Comparison of ENCODE assay signal across 9 cellular contexts in the genomic region with DNA sequence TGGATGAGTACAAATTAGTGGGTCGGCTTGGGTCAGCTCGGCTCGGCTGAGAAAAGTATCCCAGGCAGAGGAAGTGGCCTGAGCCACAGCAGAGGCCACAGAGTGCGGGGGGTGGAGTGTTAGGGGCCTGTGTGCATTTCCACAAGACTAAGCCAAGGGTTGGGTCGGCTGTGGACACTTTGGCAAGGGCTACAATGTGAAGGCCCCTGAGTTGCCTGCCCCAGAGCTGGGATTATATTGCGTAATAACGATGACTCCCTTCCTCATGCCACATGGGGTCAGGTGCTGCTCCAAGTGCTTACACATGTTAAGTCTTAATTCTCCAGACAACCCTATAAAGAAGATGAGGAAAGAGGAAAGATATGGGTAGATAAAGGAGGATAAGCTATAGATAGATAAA. TPM values are rescaled to one million over a fixed set of nuclear protein-coding genes. Genes with fewer than 3 reads are reported as not detected.
DNase-seq lines count a peak whose midpoint lies in the region; ATAC-seq and TF ChIP-seq lines count a peak whose summit lies in the region.
"Had no signal": no experiment of that assay in that cellular context is flagged by ENCODE, and none has a peak within 500 bp of the region (broad histone marks: within the 10 kb centered on the region; RNA-seq: fewer than 3 reads in every experiment).

No MANE protein-coding gene starts in this region.

- no peak overlapping the region for H3K9ac ChIP-seq in skeletal muscle satellite cell (ENCODE audit: low read depth, low read length)

- no peak overlapping the region for H3K27ac Mint-ChIP-seq in glutamatergic neuron (ENCODE audit: unreplicated experiment)

- no peak for ATAC-seq in HG02623 (IDR thresholded peaks at IDR 0.05; ENCODE audit: unreplicated experiment)

- H3K36me3 ChIP-seq in skeletal muscle satellite cell (ENCODE audit: insufficient read depth, low read length) = no peaks in the 10 kb centered on the region

- H3K4me3 ChIP-seq in fibroblast of pulmonary artery (replicated peaks; ENCODE audit: low read depth, low read length) (no peak overlapping the region), skeletal muscle satellite cell (ENCODE audit: low read length) (no peak overlapping the region)

- H3K4me1 ChIP-seq in skeletal muscle satellite cell (ENCODE audit: control insufficient read depth, insufficient read depth, low read length) = peaks cover 29% of the 10 kb centered on the region

- no peak overlapping the region for H3K27ac ChIP-seq in caudate nucleus (ENCODE audit: low read depth, low read length)

- no peak for TF ChIP-seq CTCF in fibroblast of pulmonary artery (IDR thresholded peaks at IDR 0.05; ENCODE audit: low read length, missing control alignments)
- no peak for TF ChIP-seq CTCF in glutamatergic neuron (IDR thresholded peaks at IDR 0.05; ENCODE audit: partially characterized antibody, unreplicated experiment)

- peaks cover 6% of the 10 kb centered on the region for H3K9me3 Mint-ChIP-seq in glutamatergic neuron (ENCODE audit: unreplicated experiment)

- peaks cover 6% of the 10 kb centered on the region for H3K27me3 Mint-ChIP-seq in glutamatergic neuron (ENCODE audit: unreplicated experiment)

- no peaks in the 10 kb centered on the region for H3K9me3 ChIP-seq in skeletal muscle satellite cell (replicated peaks; ENCODE audit: low read length)

- H3K4me3 Mint-ChIP-seq in glutamatergic neuron (ENCODE audit: unreplicated experiment) = no peak overlapping the region

- H3K4me1 Mint-ChIP-seq in glutamatergic neuron (ENCODE audit: low read depth, unreplicated experiment) = peaks cover 48% of the 10 kb centered on the region

- DNase-seq in GM03348 (ENCODE audit: low spot score) (peak; percentile 77), SIG-M5 treated with dmso at 0.1 percent for 504 hours (lab: John Stamatoyannopoulos, UW; ENCODE audit: unreplicated experiment) (peak; percentile 65), fibroblast of pulmonary artery (ENCODE audit: low read depth) (peak; percentile 78), caudate nucleus (lab: John Stamatoyannopoulos, UW) (no peak), glutamatergic neuron (no peak), nucleus accumbens (lab: John Stamatoyannopoulos, UW) (no peak)
- DNase-seq: NCI-H1048 had no signal

- H3K27me3 ChIP-seq in skeletal muscle satellite cell (ENCODE audit: control insufficient read depth, insufficient read depth, low read length) = no peaks in the 10 kb centered on the region

- H3K36me3 Mint-ChIP-seq in glutamatergic neuron (ENCODE audit: unreplicated experiment) = no peaks in the 10 kb centered on the region

- peak overlapping the region; percentile 10 for H3K4me2 ChIP-seq in skeletal muscle satellite cell (ENCODE audit: low read length)

RNA-seq across cellular contexts. Expression of gene EVL, which starts 11.4 kb away (rescaled TPM):
- total RNA-seq in skeletal muscle satellite cell (2012; rRNA removed) = 8.4 and 15.5 TPM in 2 replicates
- total RNA-seq in glutamatergic neuron (ENCODE audit: unreplicated experiment) = 381 TPM

Comparison
In these comparisons a context has a peak if more than half of its experiments do, and no peak if none do; other contexts are left out.
1. DNase-seq: peak in GM03348 (single experiment), SIG-M5 treated with dmso at 0.1 percent for 504 hours (single experiment) and fibroblast of pulmonary artery (single experiment); none in caudate nucleus (0 of 61), glutamatergic neuron (single experiment) and nucleus accumbens (0 of 56).